In genomic region chr2:61263848-61264247, GRCh38 we compare ENCODE assay signal across 20 cellular contexts.
"Had no signal": no experiment of that assay in that cellular context is flagged by ENCODE, and none has a peak within 500 bp of the region (broad histone marks: within the 10 kb centered on the region; RNA-seq: fewer than 3 reads in every experiment).

No MANE protein-coding gene starts in this region.

- H3K9me3 ChIP-seq: esophagus squamous epithelium, spleen, testis, tibial nerve, upper lobe of right lung, vagina had no signal

- H3K27me3 Mint-ChIP-seq: stimulated activated naive B cell treated with anti-CD40 and anti-IgM and Interleukin-4, amounts not matched to agents 10 μg/mL and 1 μg/mL and 100 μg/mL, for 72 hours; stimulated activated naive CD8-positive, alpha-beta T cell treated with anti-CD3 and anti-CD28 coated beads, Interleukin-15, amount 100 ng/mL, for 72 hours had no signal

- H3K9me3 Mint-ChIP-seq: nephron progenitor cell; stimulated activated naive B cell treated with anti-CD40 and anti-IgM and Interleukin-4, amounts not matched to agents 10 μg/mL and 1 μg/mL and 100 μg/mL, for 72 hours; stimulated activated naive CD8-positive, alpha-beta T cell treated with anti-CD3 and anti-CD28 coated beads, Interleukin-15, amount 100 ng/mL, for 72 hours had no signal

- H3K4me3 ChIP-seq: esophagus squamous epithelium, lung, spleen, testis, tibial nerve, upper lobe of right lung, vagina had no signal

- H3K27me3 ChIP-seq: esophagus squamous epithelium, spleen, testis, tibial nerve, upper lobe of right lung, vagina had no signal

- ATAC-seq: left colon; left ventricle myocardium superior; sciatic nerve; stimulated activated naive B cell treated with anti-CD40 and anti-IgM and Interleukin-4, amounts not matched to agents 10 μg/mL and 1 μg/mL and 100 μg/mL, for 72 hours; stimulated activated naive CD8-positive, alpha-beta T cell treated with anti-CD3 and anti-CD28 coated beads, Interleukin-15, amount 100 ng/mL, for 72 hours; upper lobe of right lung had no signal

- H3K4me1 Mint-ChIP-seq: nephron progenitor cell; stimulated activated naive B cell treated with anti-CD40 and anti-IgM and Interleukin-4, amounts not matched to agents 10 μg/mL and 1 μg/mL and 100 μg/mL, for 72 hours; stimulated activated naive CD8-positive, alpha-beta T cell treated with anti-CD3 and anti-CD28 coated beads, Interleukin-15, amount 100 ng/mL, for 72 hours had no signal

- H3K4me3 Mint-ChIP-seq: nephron progenitor cell; stimulated activated naive B cell treated with anti-CD40 and anti-IgM and Interleukin-4, amounts not matched to agents 10 μg/mL and 1 μg/mL and 100 μg/mL, for 72 hours; stimulated activated naive CD8-positive, alpha-beta T cell treated with anti-CD3 and anti-CD28 coated beads, Interleukin-15, amount 100 ng/mL, for 72 hours had no signal

- H3K4me1 ChIP-seq: esophagus squamous epithelium, spleen, testis, tibial nerve, upper lobe of right lung, vagina had no signal

- H3K27ac ChIP-seq: esophagus squamous epithelium, spleen, testis, tibial nerve, upper lobe of right lung, vagina had no signal

- H3K27ac Mint-ChIP-seq: nephron progenitor cell; stimulated activated naive CD8-positive, alpha-beta T cell treated with anti-CD3 and anti-CD28 coated beads, Interleukin-15, amount 100 ng/mL, for 72 hours had no signal

- DNase-seq: dermis blood vessel endothelial cell; esophagus squamous epithelium; foreskin fibroblast; left colon; left ventricle myocardium superior; mesenchymal stem cell; midbrain; nephron progenitor cell; spleen; stimulated activated CD4-positive, alpha-beta T cell treated with anti-CD3 and anti-CD28 coated beads, Interleukin-15, amount 100 ng/mL, for 24 hours; stimulated activated CD4-positive, alpha-beta T cell treated with anti-CD3 and anti-CD28 coated beads, Interleukin-1b, Interleukin-23, amount 100 ng/mL, for 48 hours; stimulated activated CD4-positive, alpha-beta T cell treated with anti-CD3 and anti-CD28 coated beads, Interleukin-4, amount 100 ng/mL, for 24 hours; stimulated activated naive B cell treated with anti-CD40 and anti-IgM and Interleukin-4, amounts not matched to agents 10 μg/mL and 1 μg/mL and 100 μg/mL, for 72 hours; stimulated activated naive CD8-positive, alpha-beta T cell treated with anti-CD3 and anti-CD28 coated beads, Interleukin-15, amount 100 ng/mL, for 72 hours; testis; upper lobe of right lung had no signal
